In the genomic region with DNA sequence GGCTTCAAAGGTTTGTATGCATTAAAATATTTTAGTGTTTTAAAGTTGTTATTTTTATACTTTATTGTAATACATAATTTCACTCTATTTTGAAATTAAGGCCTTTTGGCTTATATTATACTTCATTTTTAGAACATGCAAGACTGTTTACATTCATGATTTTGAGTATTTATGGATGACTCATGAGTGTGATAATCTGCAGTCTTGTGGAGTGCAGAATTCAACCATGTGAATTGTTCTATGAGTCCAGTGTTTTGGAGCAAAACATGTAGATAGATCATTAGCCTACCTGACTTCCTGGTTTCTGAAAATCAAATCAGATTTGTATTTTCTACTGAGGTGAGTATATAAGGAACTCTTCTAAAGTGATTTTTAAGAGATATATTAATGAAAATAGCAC, we compare ENCODE assay signal across 18 cellular contexts.
"Had no signal": no experiment of that assay in that cellular context is flagged by ENCODE, and none has a peak within 500 bp of the region (broad histone marks: within the 10 kb centered on the region; RNA-seq: fewer than 3 reads in every experiment).

No MANE protein-coding gene starts in this region.

- H3K27me3 Mint-ChIP-seq: activated CD8-positive, alpha-beta T cell treated with anti-CD3 and anti-CD28 coated beads for 36 hours; activated naive CD4-positive, alpha-beta T cell treated with anti-CD3 and anti-CD28 coated beads, Interleukin-2, amount 50 U/mL, for 24 hours; T-helper 17 cell had no signal

- H3K4me1 ChIP-seq: body of pancreas, heart left ventricle, pancreas, upper lobe of right lung had no signal

- H3K27ac Mint-ChIP-seq: activated CD8-positive, alpha-beta T cell treated with anti-CD3 and anti-CD28 coated beads for 36 hours; activated naive CD4-positive, alpha-beta T cell treated with anti-CD3 and anti-CD28 coated beads, Interleukin-2, amount 50 U/mL, for 24 hours; T-helper 17 cell; WTC11 had no signal

- H3K4me1 Mint-ChIP-seq: activated naive CD4-positive, alpha-beta T cell treated with anti-CD3 and anti-CD28 coated beads, Interleukin-2, amount 50 U/mL, for 24 hours; T-helper 17 cell; WTC11 had no signal

- H3K9me3 ChIP-seq: body of pancreas, pancreas, upper lobe of right lung had no signal

- H3K4me3 Mint-ChIP-seq: activated CD8-positive, alpha-beta T cell treated with anti-CD3 and anti-CD28 coated beads for 36 hours; activated naive CD4-positive, alpha-beta T cell treated with anti-CD3 and anti-CD28 coated beads, Interleukin-2, amount 50 U/mL, for 24 hours; activated T-cell treated with anti-CD3 and anti-CD28 coated beads, Interleukin-2, amount 50 U/mL, for 4 hours; T-helper 17 cell; WTC11 had no signal

- H3K4me3 ChIP-seq: body of pancreas, heart left ventricle, pancreas, thoracic aorta, upper lobe of right lung had no signal

- H3K27ac ChIP-seq: body of pancreas, heart left ventricle, pancreas, thoracic aorta, upper lobe of right lung had no signal

- H3K27me3 ChIP-seq: body of pancreas, heart left ventricle, pancreas, upper lobe of right lung had no signal

- DNase-seq: activated CD4-positive, alpha-beta T cell treated with anti-CD3 and anti-CD28 coated beads for 4 hours; activated CD8-positive, alpha-beta T cell treated with anti-CD3 and anti-CD28 coated beads for 36 hours; activated effector memory CD4-positive, alpha-beta T cell treated with Interleukin-2 at 50 U/mL for 16 hours; activated T-cell treated with anti-CD3 and anti-CD28 coated beads, Interleukin-2, amount 50 U/mL, for 4 hours; amniotic stem cell; body of pancreas; effector CD8-positive, alpha-beta T cell; foreskin melanocyte; heart left ventricle; midbrain; pancreas; stimulated activated CD4-positive, alpha-beta T cell treated with anti-CD3 and anti-CD28 coated beads, Interleukin-12 subunit alpha, Interleukin-12 subunit beta, amount 100 ng/mL, for 4 hours; stimulated activated CD4-positive, alpha-beta T cell treated with anti-CD3 and anti-CD28 coated beads, Interleukin-2, amount 100 ng/mL, for 24 hours; T-helper 17 cell; upper lobe of right lung had no signal
